ENCODE assay signal across 8 cellular contexts in genomic region chr1:165376811-165377153, GRCh38. TPM values are rescaled to one million over a fixed set of nuclear protein-coding genes. Genes with fewer than 3 reads are reported as not detected.
A peak's percentile ranks its signal among the peaks of the same experiment; 100 is the strongest.
DNase-seq lines count a peak whose midpoint lies in the region; ATAC-seq and TF ChIP-seq lines count a peak whose summit lies in the region.
"Had no signal": no experiment of that assay in that cellular context is flagged by ENCODE, and none has a peak within 500 bp of the region (broad histone marks: within the 10 kb centered on the region; RNA-seq: fewer than 3 reads in every experiment).

No MANE protein-coding gene starts in this region.

- in situ Hi-C loops in G401 (cut with HindIII; ENCODE audit: low sequenced_read_pairs), result loop anchor here (25.0 kb wide), 1 partner anchor 211 kb away; no protein-coding TSS in a partner anchor

- peaks cover 13% of the 10 kb centered on the region for H3K4me1 Mint-ChIP-seq in WTC11
- peaks cover 12% of the 10 kb centered on the region for H3K4me1 Mint-ChIP-seq in stimulated activated naive CD8-positive, alpha-beta T cell treated with anti-CD3 and anti-CD28 coated beads, Interleukin-15, amount 100 ng/mL, for 72 hours

- no peak for TF ChIP-seq CTCF in WTC11 (IDR thresholded peaks at IDR 0.05)

- H3K4me3 ChIP-seq in iPS-11a (ENCODE audit: low read depth, low read length), result peak overlapping the region; percentile 41

- CTCF ChIA-PET in WTC11 (lab: Charles Lee), result interaction anchor here (1.0 to 2.8 kb wide), 15 partner anchors 9 to 548 kb away, joined by 3 to 65 read pairs (median 4); partner anchors contain the start of genes ALDH9A1 and LMX1A

- POLR2A ChIA-PET in WTC11 (lab: Charles Lee), result interaction anchor here (1.1 kb wide), 1 partner anchor 10 kb away, joined by 5 read pairs; no protein-coding TSS in a partner anchor

- ATAC-seq in GM21825 (IDR thresholded peaks at IDR 0.05; ENCODE audit: unreplicated experiment), result peak; percentile 16
- no peak for ATAC-seq in WTC11
- no peak for ATAC-seq in stimulated activated naive CD8-positive, alpha-beta T cell treated with anti-CD3 and anti-CD28 coated beads, Interleukin-15, amount 100 ng/mL, for 72 hours

- no peaks in the 10 kb centered on the region for H3K36me3 Mint-ChIP-seq in WTC11

- H3K27ac Mint-ChIP-seq in WTC11, result no peak overlapping the region
- H3K27ac Mint-ChIP-seq in stimulated activated naive CD8-positive, alpha-beta T cell treated with anti-CD3 and anti-CD28 coated beads, Interleukin-15, amount 100 ng/mL, for 72 hours, result no peak overlapping the region

- peak overlapping the region; percentile 76 for H3K4me3 Mint-ChIP-seq in WTC11
- peak overlapping the region; percentile 57 to 80 for H3K4me3 Mint-ChIP-seq in stimulated activated naive CD8-positive, alpha-beta T cell treated with anti-CD3 and anti-CD28 coated beads, Interleukin-15, amount 100 ng/mL, for 72 hours

- H3K9me3 Mint-ChIP-seq in WTC11, result no peaks in the 10 kb centered on the region
- H3K9me3 Mint-ChIP-seq in stimulated activated naive CD8-positive, alpha-beta T cell treated with anti-CD3 and anti-CD28 coated beads, Interleukin-15, amount 100 ng/mL, for 72 hours, result no peaks in the 10 kb centered on the region

- DNase-seq in WTC11 (ENCODE audit: low spot score) (no peak), SIG-M5 treated with dmso at 0.1 percent for 504 hours (lab: John Stamatoyannopoulos, UW; ENCODE audit: unreplicated experiment) (no peak), G401 (ENCODE audit: low spot score) (no peak), NCI-H1694 (lab: John Stamatoyannopoulos, UW) (no peak)
- no peak for DNase-seq in stimulated activated naive CD8-positive, alpha-beta T cell treated with anti-CD3 and anti-CD28 coated beads, Interleukin-15, amount 100 ng/mL, for 72 hours

- peaks cover 76% of the 10 kb centered on the region for H3K27me3 Mint-ChIP-seq in WTC11 (ENCODE audit: low read depth)
- H3K27me3 Mint-ChIP-seq in stimulated activated naive CD8-positive, alpha-beta T cell treated with anti-CD3 and anti-CD28 coated beads, Interleukin-15, amount 100 ng/mL, for 72 hours, result peaks cover 76% of the 10 kb centered on the region

TF ChIP-seq in WTC11, 78 proteins besides CTCF, POLR2A, EP300 and RAD21:
- TF ChIP-seq RORB (CRISPR knock-in tag; IDR thresholded peaks at IDR 0.05), result no peak
- TF ChIP-seq MXD4 (CRISPR knock-in tag; IDR thresholded peaks at IDR 0.05; ENCODE audit: borderline replicate concordance), result no peak

RNA-seq across cellular contexts. Expression of gene LMX1A, which starts 20.3 kb away (rescaled TPM):
- not detected in 3 replicates for total RNA-seq in WTC11 (2021)
- not detected in 2 replicates for total RNA-seq in G401 (2014; rRNA removed; shearing (Covaris generic))
- total RNA-seq: LHCN-M2 had no signal
